Comparison of ENCODE assay signal across 9 cellular contexts in the genomic region with DNA sequence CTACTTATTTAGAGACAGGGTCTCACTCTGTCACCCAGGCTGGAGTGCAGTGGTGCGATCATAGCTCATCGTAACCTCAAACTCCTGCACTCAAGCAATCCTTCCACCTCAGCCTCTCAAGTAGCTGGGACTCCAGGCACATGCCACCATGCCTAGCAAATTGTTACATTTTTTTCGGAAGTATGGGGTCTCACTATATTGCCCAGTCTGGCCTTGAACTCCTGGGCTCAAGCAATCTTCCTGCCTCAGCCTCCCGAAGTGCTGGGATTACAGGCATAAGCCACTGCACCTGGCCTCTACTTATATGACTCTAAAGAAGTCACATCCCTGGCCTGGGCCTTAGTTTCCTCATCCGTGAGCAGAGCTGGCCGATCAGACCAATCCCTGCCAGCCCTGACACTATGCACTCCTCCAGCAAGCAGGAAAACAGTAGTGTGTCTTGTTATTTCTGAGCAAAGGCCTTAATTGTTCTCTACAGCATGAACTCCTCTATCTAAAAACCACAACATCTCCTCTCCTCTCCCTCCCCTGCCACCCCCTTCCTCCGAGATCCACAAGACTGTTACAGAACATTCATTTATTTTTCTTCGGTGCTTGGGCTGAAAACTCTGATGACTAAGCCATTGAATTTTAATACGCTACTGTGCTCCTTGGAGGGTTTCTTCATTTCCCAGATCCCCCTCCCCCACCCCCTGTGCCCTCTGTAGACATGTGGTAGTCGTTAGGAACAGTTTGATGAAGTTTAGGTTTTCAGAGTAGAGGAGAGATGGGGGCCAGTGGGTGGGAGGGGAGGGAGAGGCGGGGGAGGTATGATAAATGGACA.
DNase-seq lines count a peak whose midpoint lies in the region; ATAC-seq and TF ChIP-seq lines count a peak whose summit lies in the region.
"Had no signal": no experiment of that assay in that cellular context is flagged by ENCODE, and none has a peak within 500 bp of the region (broad histone marks: within the 10 kb centered on the region; RNA-seq: fewer than 3 reads in every experiment).

No MANE protein-coding gene starts in this region.

- H3K4me1 Mint-ChIP-seq in activated CD4-positive, alpha-beta T cell treated with anti-CD3 and anti-CD28 coated beads, Interleukin-2, amount 10 ng/mL, durations not matched to agents 24 days and 14 days, result peaks cover 13% of the 10 kb centered on the region
- peaks cover 18% of the 10 kb centered on the region for H3K4me1 Mint-ChIP-seq in activated CD8-positive, alpha-beta T cell treated with anti-CD3 and anti-CD28 coated beads, Interleukin-2, amount 10 ng/mL, durations not matched to agents 7 days and 5 days (ENCODE audit: low read depth)

- H3K36me3 Mint-ChIP-seq in activated CD4-positive, alpha-beta T cell treated with anti-CD3 and anti-CD28 coated beads, Interleukin-2, amount 10 ng/mL, durations not matched to agents 24 days and 14 days (ENCODE audit: low read depth), result no peaks in the 10 kb centered on the region
- no peaks in the 10 kb centered on the region for H3K36me3 Mint-ChIP-seq in activated CD8-positive, alpha-beta T cell treated with anti-CD3 and anti-CD28 coated beads, Interleukin-2, amount 10 ng/mL, durations not matched to agents 7 days and 5 days (ENCODE audit: low read depth)

- H3K27me3 ChIP-seq in tibial nerve, result no peaks in the 10 kb centered on the region
- H3K27me3 ChIP-seq: cardiac muscle cell had no signal

- no peak for TF ChIP-seq POLR2A in tibial nerve (IDR thresholded peaks at IDR 0.05)

- no peaks in the 10 kb centered on the region for H3K36me3 ChIP-seq in tibial nerve
- H3K36me3 ChIP-seq: cardiac muscle cell had no signal

- no peak for TF ChIP-seq CTCF in tibial nerve (IDR thresholded peaks at IDR 0.05)

- peaks cover 0 to 76% (median 29%) of the 10 kb centered on the region in 4 donors for H3K4me1 ChIP-seq in tibial nerve

- POLR2A ChIA-PET in activated CD8-positive, alpha-beta T cell treated with anti-CD3 and anti-CD28 coated beads, Interleukin-2, amount 10 ng/mL, durations not matched to agents 7 days and 5 days (lab: Charles Lee), result no interaction called here

- CTCF ChIA-PET in activated CD8-positive, alpha-beta T cell treated with anti-CD3 and anti-CD28 coated beads, Interleukin-2, amount 10 ng/mL, durations not matched to agents 7 days and 5 days (lab: Charles Lee), result interaction anchor here (1.1 kb wide), 1 partner anchor 92 kb away, joined by 3 read pairs; no protein-coding TSS in a partner anchor

- no peak overlapping the region for H3K4me3 Mint-ChIP-seq in activated CD4-positive, alpha-beta T cell treated with anti-CD3 and anti-CD28 coated beads, Interleukin-2, amount 10 ng/mL, durations not matched to agents 24 days and 14 days
- no peak overlapping the region for H3K4me3 Mint-ChIP-seq in activated CD8-positive, alpha-beta T cell treated with anti-CD3 and anti-CD28 coated beads, Interleukin-2, amount 10 ng/mL, durations not matched to agents 7 days and 5 days

- no peak for DNase-seq in activated CD4-positive, alpha-beta T cell treated with anti-CD3 and anti-CD28 coated beads, Interleukin-2, amount 10 ng/mL, durations not matched to agents 24 days and 14 days
- DNase-seq in activated CD4-positive, alpha-beta T cell treated with anti-CD3 and anti-CD28 coated beads for 1 hour, result no peak
- DNase-seq in activated CD8-positive, alpha-beta T cell treated with anti-CD3 and anti-CD28 coated beads, Interleukin-2, amount 10 ng/mL, durations not matched to agents 7 days and 5 days, result no peak
- DNase-seq in hippocampal formation (lab: John Stamatoyannopoulos, UW) (peak; percentile 59 to 78), tibial nerve (ENCODE audit: low spot score in 2 of 2) (peak; percentile 48 to 69), NCI-H2171 (lab: John Stamatoyannopoulos, UW) (no peak), NCI-H1105 (lab: John Stamatoyannopoulos, UW) (no peak)

- TF ChIP-seq EP300 in tibial nerve (IDR thresholded peaks at IDR 0.05), result peak in 1 of 2 donors; percentile 85

- H3K4me3 ChIP-seq in tibial nerve, result no peak overlapping the region
- H3K4me3 ChIP-seq: cardiac muscle cell had no signal

- no peaks in the 10 kb centered on the region for H3K9me3 Mint-ChIP-seq in activated CD4-positive, alpha-beta T cell treated with anti-CD3 and anti-CD28 coated beads, Interleukin-2, amount 10 ng/mL, durations not matched to agents 24 days and 14 days
- no peaks in the 10 kb centered on the region for H3K9me3 Mint-ChIP-seq in activated CD8-positive, alpha-beta T cell treated with anti-CD3 and anti-CD28 coated beads, Interleukin-2, amount 10 ng/mL, durations not matched to agents 7 days and 5 days (ENCODE audit: insufficient read depth)

- peak overlapping the region; percentile 29 to 87 (median 54) for H3K27ac ChIP-seq in tibial nerve
- H3K27ac ChIP-seq: cardiac muscle cell had no signal

- ATAC-seq in activated CD8-positive, alpha-beta T cell treated with anti-CD3 and anti-CD28 coated beads, Interleukin-2, amount 10 ng/mL, durations not matched to agents 7 days and 5 days, result no peak
- no peak for ATAC-seq in HG02798 (IDR thresholded peaks at IDR 0.05; ENCODE audit: poor library complexity, unreplicated experiment)

- WGBS in tibial nerve, 2 donors, result 37 to 40% methylated on average over 11 of the region's 11 CpGs

- peak overlapping the region; percentile 58 for H3K27ac Mint-ChIP-seq in activated CD4-positive, alpha-beta T cell treated with anti-CD3 and anti-CD28 coated beads, Interleukin-2, amount 10 ng/mL, durations not matched to agents 24 days and 14 days
- H3K27ac Mint-ChIP-seq in activated CD8-positive, alpha-beta T cell treated with anti-CD3 and anti-CD28 coated beads, Interleukin-2, amount 10 ng/mL, durations not matched to agents 7 days and 5 days, result peak overlapping the region; percentile 43

- no peaks in the 10 kb centered on the region for H3K9me3 ChIP-seq in tibial nerve

- peaks cover 11% of the 10 kb centered on the region for H3K27me3 Mint-ChIP-seq in activated CD4-positive, alpha-beta T cell treated with anti-CD3 and anti-CD28 coated beads, Interleukin-2, amount 10 ng/mL, durations not matched to agents 24 days and 14 days
- H3K27me3 Mint-ChIP-seq in activated CD8-positive, alpha-beta T cell treated with anti-CD3 and anti-CD28 coated beads, Interleukin-2, amount 10 ng/mL, durations not matched to agents 7 days and 5 days (ENCODE audit: low read depth), result peaks cover 12% of the 10 kb centered on the region

- intact Hi-C loops in activated CD4-positive, alpha-beta T cell treated with anti-CD3 and anti-CD28 coated beads, Interleukin-2, amount 10 ng/mL, durations not matched to agents 24 days and 14 days (cut with micrococcal nuclease), result no loop called here

Comparison
In these comparisons a context has a peak if more than half of its experiments do, and no peak if none do; other contexts are left out.
1. DNase-seq: peak in hippocampal formation (2 of 2) and tibial nerve (2 of 2); none in activated CD4-positive, alpha-beta T cell treated with anti-CD3 and anti-CD28 coated beads, Interleukin-2, amount 10 ng/mL, durations not matched to agents 24 days and 14 days (single experiment), activated CD4-positive, alpha-beta T cell treated with anti-CD3 and anti-CD28 coated beads for 1 hour (single experiment), activated CD8-positive, alpha-beta T cell treated with anti-CD3 and anti-CD28 coated beads, Interleukin-2, amount 10 ng/mL, durations not matched to agents 7 days and 5 days (single experiment), NCI-H2171 (single experiment) and NCI-H1105 (single experiment).